8 cellular contexts compared by ENCODE assay signal in the genomic region with DNA sequence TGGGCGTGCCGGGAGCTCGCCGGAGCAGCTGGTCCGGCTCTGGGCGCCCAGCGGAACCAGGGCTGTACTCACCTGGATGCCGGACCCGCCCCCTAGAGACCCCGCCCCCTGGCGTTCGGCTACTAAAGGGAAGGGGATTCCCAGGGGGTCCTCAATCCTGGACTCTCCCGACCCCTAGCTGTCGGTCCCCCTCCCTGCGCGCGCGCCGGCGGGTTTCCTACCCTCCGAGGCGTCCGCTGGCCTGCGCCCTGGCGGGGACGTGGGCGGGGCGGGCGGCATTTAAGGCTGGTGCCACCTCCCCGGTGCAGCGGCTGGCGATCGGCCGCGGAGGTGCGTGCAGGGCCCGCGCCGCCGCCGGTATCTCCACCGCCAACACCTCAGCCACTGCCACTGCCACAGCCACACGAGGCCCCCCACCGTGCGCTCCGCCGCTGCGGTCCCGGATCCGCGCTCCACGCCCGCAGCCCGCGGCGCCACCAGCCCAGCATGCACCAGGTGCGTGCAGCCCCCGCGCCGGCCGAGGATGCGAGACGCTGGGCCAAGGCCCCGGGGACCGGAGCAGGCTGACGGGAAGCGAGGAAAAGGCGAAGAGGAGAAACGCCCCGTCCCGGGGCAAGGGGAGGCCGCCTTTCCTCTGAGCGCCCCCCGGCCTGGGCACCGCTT. TPM values are rescaled to one million over a fixed set of nuclear protein-coding genes. Genes with fewer than 3 reads are reported as not detected.
DNase-seq lines count a peak whose midpoint lies in the region; ATAC-seq and TF ChIP-seq lines count a peak whose summit lies in the region.

ATP12A (plus strand) TSS at position 151 of the 663 bp plus-strand sequence; CDS start at position 487, 336 bp downstream.

- DNase-seq in activated CD4-positive, alpha-beta T cell treated with anti-CD3 and anti-CD28 coated beads for 36 hours = peak; percentile 68
- DNase-seq in activated CD4-positive, alpha-beta T cell treated with anti-CD3 and anti-CD28 coated beads for 1 hour = no peak
- peak; percentile 48 to 63 for DNase-seq in activated T-cell treated with anti-CD3 and anti-CD28 coated beads, Interleukin-2, amount 50 U/mL, for 48 hours
- DNase-seq in hepatocyte (ENCODE audit: low spot score) (peak; percentile 40), NCI-H2196 treated with DMSO at 0.1 percent for 48 hours (lab: John Stamatoyannopoulos, UW; ENCODE audit: unreplicated experiment) (no peak)
- peak; percentile 12 to 40 for DNase-seq in stimulated activated CD4-positive, alpha-beta T cell treated with anti-CD3 and anti-CD28 coated beads, Interleukin-1b, Interleukin-23, amount 100 ng/mL, for 4 hours (ENCODE audit: low read depth in 2 of 2)

- peaks cover 37% of the 10 kb centered on the region for H3K27me3 Mint-ChIP-seq in activated CD4-positive, alpha-beta T cell treated with anti-CD3 and anti-CD28 coated beads for 36 hours

- no peak within 1 kb of the TSS for H3K27ac Mint-ChIP-seq in activated CD4-positive, alpha-beta T cell treated with anti-CD3 and anti-CD28 coated beads for 36 hours

- peak within 1 kb of the TSS; percentile 58 for H3K4me3 ChIP-seq in hepatocyte

- ATAC-seq in activated CD4-positive, alpha-beta T cell treated with anti-CD3 and anti-CD28 coated beads for 36 hours = peak; percentile 18
- no peak for ATAC-seq in HG03342 (IDR thresholded peaks at IDR 0.05; ENCODE audit: unreplicated experiment)
- ATAC-seq in GM18861 (IDR thresholded peaks at IDR 0.05; ENCODE audit: unreplicated experiment) = no peak

- H3K36me3 Mint-ChIP-seq in activated CD4-positive, alpha-beta T cell treated with anti-CD3 and anti-CD28 coated beads for 36 hours (ENCODE audit: low read depth) = no peaks in the 10 kb centered on the region

- H3K4me1 ChIP-seq in hepatocyte (ENCODE audit: insufficient read depth) = no peaks in the 10 kb centered on the region

- peak within 1 kb of the TSS; percentile 96 for H3K4me2 ChIP-seq in hepatocyte

- intact Hi-C loops in activated CD4-positive, alpha-beta T cell treated with anti-CD3 and anti-CD28 coated beads for 36 hours (cut with DNase I, micrococcal nuclease) = loop anchor here (5.0 to 10.0 kb wide), 3 partner anchors 103 to 168 kb away; partner anchors contain the start of gene PARP4 (in 2 of the 2)

- H3K9me3 ChIP-seq in hepatocyte (ENCODE audit: low read depth) = no peaks in the 10 kb centered on the region

- POLR2A ChIA-PET in activated CD4-positive, alpha-beta T cell treated with anti-CD3 and anti-CD28 coated beads for 36 hours (lab: Charles Lee) = interaction anchor here (1.0 kb wide), 1 partner anchor 46 kb away, joined by 3 read pairs; no protein-coding TSS in a partner anchor

- no peaks in the 10 kb centered on the region for H3K79me2 ChIP-seq in hepatocyte

- peak within 1 kb of the TSS; percentile 43 for H2AFZ ChIP-seq in hepatocyte

- peaks cover 28% of the 10 kb centered on the region for H3K4me1 Mint-ChIP-seq in activated CD4-positive, alpha-beta T cell treated with anti-CD3 and anti-CD28 coated beads for 36 hours

- H3K36me3 ChIP-seq in hepatocyte (replicated peaks; ENCODE audit: insufficient read depth, low read depth) = no peaks in the 10 kb centered on the region

- WGBS in hepatocyte (ENCODE audit: low lambda C conversion rate, missing lambda C conversion rate) = 1% methylated on average over 59 of the region's 75 CpGs

- no peaks in the 10 kb centered on the region for H3K9me3 Mint-ChIP-seq in activated CD4-positive, alpha-beta T cell treated with anti-CD3 and anti-CD28 coated beads for 36 hours (ENCODE audit: low read depth)

- H3K4me3 Mint-ChIP-seq in activated CD4-positive, alpha-beta T cell treated with anti-CD3 and anti-CD28 coated beads for 36 hours = peak within 1 kb of the TSS; percentile 49

- no peak within 1 kb of the TSS for H3K27ac ChIP-seq in hepatocyte

- CTCF ChIA-PET in activated CD4-positive, alpha-beta T cell treated with anti-CD3 and anti-CD28 coated beads for 36 hours (lab: Charles Lee) = interaction anchor here (0.6 to 1.6 kb wide), 4 partner anchors 9 to 53 kb away, joined by 3 to 6 read pairs (median 3); no protein-coding TSS in a partner anchor

- no peaks in the 10 kb centered on the region for H3K9me2 ChIP-seq in hepatocyte (replicated peaks; ENCODE audit: insufficient read depth)

- peak; percentile 32 for TF ChIP-seq CTCF in hepatocyte (IDR thresholded peaks at IDR 0.05; ENCODE audit: poor library complexity)

- peaks cover 39% of the 10 kb centered on the region for H3K27me3 ChIP-seq in hepatocyte

- H4K20me1 ChIP-seq in hepatocyte (ENCODE audit: insufficient read depth, poor library complexity, severe bottlenecking) = no peaks in the 10 kb centered on the region

RNA-seq across cellular contexts. Expression of gene ATP12A, which starts in this region (rescaled TPM):
- under 1 TPM; 0.09 to 0.16 TPM for total RNA-seq in activated CD4-positive, alpha-beta T cell treated with anti-CD3 and anti-CD28 coated beads for 36 hours
- 0.07 TPM in 1 of 2 replicates, not detected in the other for total RNA-seq in hepatocyte
- polyA plus RNA-seq in hepatocyte = 0.31 TPM in 1 of 2 replicates, not detected in the other

Comparison
In these comparisons a context has a peak if more than half of its experiments do, and no peak if none do; other contexts are left out.
1. Peak in DNase-seq and ATAC-seq in activated CD4-positive, alpha-beta T cell treated with anti-CD3 and anti-CD28 coated beads for 36 hours; RNA of the gene not detected or under 1 TPM.
2. Peak in DNase-seq, H3K4me3 ChIP-seq and H3K4me2 ChIP-seq in hepatocyte; RNA of the gene not detected or under 1 TPM.
3. DNase-seq: peak in activated T-cell treated with anti-CD3 and anti-CD28 coated beads, Interleukin-2, amount 50 U/mL, for 48 hours (2 of 2) and stimulated activated CD4-positive, alpha-beta T cell treated with anti-CD3 and anti-CD28 coated beads, Interleukin-1b, Interleukin-23, amount 100 ng/mL, for 4 hours (2 of 2); none in activated CD4-positive, alpha-beta T cell treated with anti-CD3 and anti-CD28 coated beads for 1 hour (single experiment) and NCI-H2196 treated with DMSO at 0.1 percent for 48 hours (single experiment).